8 cellular contexts compared by ENCODE assay signal in genomic region chr6:127342946-127343752, GRCh38. TPM values are rescaled to one million over a fixed set of nuclear protein-coding genes. Genes with fewer than 3 reads are reported as not detected.
A peak's percentile ranks its signal among the peaks of the same experiment; 100 is the strongest.
DNase-seq lines count a peak whose midpoint lies in the region; ATAC-seq, FAIRE-seq and TF ChIP-seq lines count a peak whose summit lies in the region.

A gene with protein sequence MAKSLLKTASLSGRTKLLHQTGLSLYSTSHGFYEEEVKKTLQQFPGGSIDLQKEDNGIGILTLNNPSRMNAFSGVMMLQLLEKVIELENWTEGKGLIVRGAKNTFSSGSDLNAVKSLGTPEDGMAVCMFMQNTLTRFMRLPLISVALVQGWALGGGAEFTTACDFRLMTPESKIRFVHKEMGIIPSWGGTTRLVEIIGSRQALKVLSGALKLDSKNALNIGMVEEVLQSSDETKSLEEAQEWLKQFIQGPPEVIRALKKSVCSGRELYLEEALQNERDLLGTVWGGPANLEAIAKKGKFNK (minus strand): TSS chr6:127343609. CDS start chr6:127331028, 12,581 bp downstream.

- peaks cover 81% of the 10 kb centered on the region for H3K79me2 ChIP-seq in Loucy (ENCODE audit: insufficient read depth, low read length)

- H3K27me3 ChIP-seq in Loucy (ENCODE audit: insufficient read depth, low read length, poor library complexity, severe bottlenecking): no peaks in the 10 kb centered on the region

- peaks cover 32% of the 10 kb centered on the region for H3K4me1 ChIP-seq in Loucy (ENCODE audit: insufficient read depth, low read length, poor library complexity, severe bottlenecking)

- peak; percentile 83 for DNase-seq in ELR (ENCODE audit: low read depth)
- peak; percentile 29 for DNase-seq in H54 (ENCODE audit: insufficient read length, low spot score)
- peak; percentile 9 for DNase-seq in SIG-M5 (lab: John Stamatoyannopoulos, UW)
- DNase-seq in activated gamma-delta T cell treated with Interleukin-2 at 50 U/mL for 16 hours: peak; percentile 63
- peak; percentile 61 for DNase-seq in globus pallidus (ENCODE audit: low spot score)
- peak; percentile 29 for DNase-seq in omental fat pad (ENCODE audit: low spot score)

- H3F3A ChIP-seq in Loucy (ENCODE audit: low read depth): no peaks in the 10 kb centered on the region

- no peak for FAIRE-seq in H54 (lab: Jason Lieb, UNC)

- H3K4me3 ChIP-seq in Loucy (ENCODE audit: low read length, poor library complexity, severe bottlenecking): peak within 1 kb of the TSS; percentile 89

- no peaks in the 10 kb centered on the region for H3K36me3 ChIP-seq in Loucy (ENCODE audit: insufficient read depth, low read length)

- peak within 1 kb of the TSS; percentile 97 for H3K4me2 ChIP-seq in Loucy (ENCODE audit: low read depth, low read length, poor library complexity, severe bottlenecking)

- TF ChIP-seq CTCF in Loucy (conservative IDR thresholded peaks at IDR 0.05; ENCODE audit: low read length): no peak
- TF ChIP-seq CTCF in omental fat pad (IDR thresholded peaks at IDR 0.05): no peak

- ATAC-seq in omental fat pad (ENCODE audit: low FRiP score): peak; percentile 83

- peak; percentile 63 for TF ChIP-seq POLR2A in H54 (IDR thresholded peaks at IDR 0.05; ENCODE audit: low read depth, low read length)

- peak within 1 kb of the TSS; percentile 97 for H2AFZ ChIP-seq in Loucy (ENCODE audit: low read length)

- no peaks in the 10 kb centered on the region for H3K9me2 ChIP-seq in Loucy (replicated peaks; ENCODE audit: low read depth, low read length)

- H3K27ac ChIP-seq in temporal lobe (ENCODE audit: low read depth, low read length): no peak within 1 kb of the TSS

- peak within 1 kb of the TSS; percentile 91 for H3K9ac ChIP-seq in Loucy (ENCODE audit: low read depth, low read length, poor library complexity, severe bottlenecking)

- H4K20me1 ChIP-seq in Loucy (ENCODE audit: insufficient read depth, low read length, poor library complexity, severe bottlenecking): peaks cover 49% of the 10 kb centered on the region

- H3K9me3 ChIP-seq in Loucy (ENCODE audit: insufficient read depth, low read depth, low read length): no peaks in the 10 kb centered on the region

RNA-seq across cellular contexts. Expression of the gene that starts here (rescaled TPM):
- 10 to 100 TPM; 46.2 to 60.9 (median 60.2) TPM for total RNA-seq in omental fat pad
- 37.9 TPM for total RNA-seq in temporal lobe

Comparison
In these comparisons a context has a peak if more than half of its experiments do, and no peak if none do; other contexts are left out.
1. DNase-seq: peak in every context shown above with its lines; median percentile 83 in ELR; 63 in activated gamma-delta T cell treated with Interleukin-2 at 50 U/mL for 16 hours; 61 in globus pallidus; 29 in H54; 29 in omental fat pad; 9 in SIG-M5.